In the genomic region with DNA sequence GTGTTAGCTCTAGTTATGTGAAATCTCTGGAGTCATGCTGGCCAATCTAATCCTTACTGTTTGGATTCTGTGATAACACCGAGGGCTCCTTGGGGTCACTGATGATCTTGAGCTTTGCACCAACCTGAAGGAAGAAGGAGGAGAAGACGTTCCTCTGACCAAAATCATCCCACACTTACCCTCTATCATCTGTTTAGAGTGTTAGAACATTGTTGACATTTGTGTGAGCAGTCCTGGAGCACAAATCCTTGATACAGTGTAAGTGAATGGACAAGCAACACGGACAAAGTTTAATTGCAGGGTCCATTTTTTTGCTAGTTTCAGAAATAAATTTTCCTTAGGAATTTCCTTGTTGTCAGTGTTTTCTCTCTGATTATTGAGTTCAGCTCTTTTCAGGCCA, we compare ENCODE assay signal across 19 cellular contexts.
DNase-seq lines count a peak whose midpoint lies in the region; ATAC-seq and TF ChIP-seq lines count a peak whose summit lies in the region.
"Had no signal": no experiment of that assay in that cellular context is flagged by ENCODE, and none has a peak within 500 bp of the region (broad histone marks: within the 10 kb centered on the region; RNA-seq: fewer than 3 reads in every experiment).

No MANE protein-coding gene starts in this region.

- H3K9ac ChIP-seq in mammary epithelial cell (ENCODE audit: insufficient read depth, low read length) = no peak overlapping the region
- peak overlapping the region; percentile 1 for H3K9ac ChIP-seq in skeletal muscle satellite cell (ENCODE audit: low read depth, low read length)
- H3K9ac ChIP-seq: neural progenitor cell had no signal

- H3K4me1 ChIP-seq in RWPE2 (ENCODE audit: insufficient read depth, poor library complexity, severe bottlenecking) = peaks cover 54% of the 10 kb centered on the region
- peaks cover 41% of the 10 kb centered on the region for H3K4me1 ChIP-seq in mammary epithelial cell (ENCODE audit: insufficient read depth, low read length)
- H3K4me1 ChIP-seq in hepatocyte (ENCODE audit: insufficient read depth) = peaks cover 5% of the 10 kb centered on the region
- peaks cover 51% of the 10 kb centered on the region for H3K4me1 ChIP-seq in skeletal muscle satellite cell (ENCODE audit: control insufficient read depth, insufficient read depth, low read length)
- H3K4me1 ChIP-seq: lower lobe of right lung, neural progenitor cell had no signal

- no peak for DNase-seq in RWPE2 (ENCODE audit: low spot score)
- no peak for DNase-seq in mammary epithelial cell
- DNase-seq in hepatocyte (ENCODE audit: low spot score) = no peak
- no peak for DNase-seq in activated CD4-positive, CD25-positive, alpha-beta regulatory T cell treated with anti-CD3 and anti-CD28 coated beads, Interleukin-2, amount 50 U/mL, for 72 hours
- DNase-seq in DMS114 treated with DMSO at 0.1 percent for 48 hours (lab: John Stamatoyannopoulos, UW; ENCODE audit: unreplicated experiment) = no peak
- DNase-seq in activated CD4-positive, alpha-beta T cell treated with anti-CD3 and anti-CD28 coated beads, Interleukin-2, amount 50 U/mL, for 1 hour = no peak
- no peak for DNase-seq in RWPE1 (ENCODE audit: low spot score)
- DNase-seq: activated gamma-delta T cell; DMS 273 treated with DMSO at 0.1 percent for 48 hours; effector CD8-positive, alpha-beta T cell; foreskin keratinocyte; Karpas-422; lower lobe of right lung; NCI-H1436; right lobe of liver; stimulated activated CD4-positive, alpha-beta T cell treated with anti-CD3 and anti-CD28 coated beads, Interleukin-2, amount 100 ng/mL, for 48 hours had no signal

- H3K36me3 ChIP-seq in RWPE2 (ENCODE audit: low read depth) (no peaks in the 10 kb centered on the region), mammary epithelial cell (ENCODE audit: insufficient read depth, low read length) (no peaks in the 10 kb centered on the region), hepatocyte (replicated peaks; ENCODE audit: insufficient read depth, low read depth) (no peaks in the 10 kb centered on the region), skeletal muscle satellite cell (ENCODE audit: insufficient read depth, low read length) (no peaks in the 10 kb centered on the region)
- H3K36me3 ChIP-seq: lower lobe of right lung, neural progenitor cell, right lobe of liver had no signal

- peak overlapping the region; percentile 3 for H3K4me2 ChIP-seq in mammary epithelial cell (ENCODE audit: insufficient read depth, low read depth, low read length)
- H3K4me2 ChIP-seq in hepatocyte = no peak overlapping the region
- no peak overlapping the region for H3K4me2 ChIP-seq in skeletal muscle satellite cell (ENCODE audit: low read length)
- H3K4me2 ChIP-seq: GM23338, neural progenitor cell had no signal

- CTCF ChIA-PET in mammary epithelial cell (lab: Charles Lee; ENCODE audit: low non-redundant PET) = no interaction called here
- CTCF ChIA-PET in RWPE1 (lab: Yijun Ruan, JAX) = interaction anchor here (0.6 to 1.0 kb wide), 3 partner anchors 16 to 327 kb away, joined by 3 to 5 read pairs (median 4); no protein-coding TSS in a partner anchor

- no peak for ATAC-seq in RWPE2 (ENCODE audit: low read depth)
- ATAC-seq: foreskin keratinocyte, GM23338, lower lobe of right lung, right lobe of liver had no signal

- H3K4me3 ChIP-seq in RWPE2 (ENCODE audit: severe bottlenecking) (no peak overlapping the region), mammary epithelial cell (replicated peaks in 1 of 3; ENCODE audit: insufficient read depth in 1 of 3, low read depth in 2 of 3, low read length in 3 of 3) (no peak overlapping the region), hepatocyte (no peak overlapping the region), skeletal muscle satellite cell (ENCODE audit: low read length) (no peak overlapping the region)
- H3K4me3 ChIP-seq: GM23338, lower lobe of right lung, neural progenitor cell had no signal

- intact Hi-C loops in mammary epithelial cell (cut with micrococcal nuclease) = loop anchor here (5.0 kb wide), 3 partner anchors 309 to 579 kb away; a partner anchor contains a TSS

- BruUV-seq in mammary epithelial cell (replicated peaks; lab: Mats Ljungman, UMichigan) = no TSS peak

- dilution Hi-C loops in mammary epithelial cell (cut with HindIII; ENCODE audit: low sequenced_read_pairs) = no loop called here

- 90% methylated on average over 3 of the region's 3 CpGs for WGBS in mammary epithelial cell (ENCODE audit: low coverage, missing lambda C conversion rate)
- WGBS in hepatocyte (ENCODE audit: low lambda C conversion rate, missing lambda C conversion rate) = 43% methylated on average over 3 of the region's 3 CpGs

- H2AFZ ChIP-seq in mammary epithelial cell (ENCODE audit: low read depth, low read length) = peak overlapping the region; percentile 51
- H2AFZ ChIP-seq in hepatocyte = no peak overlapping the region
- H2AFZ ChIP-seq: GM23338, neural progenitor cell had no signal

- H3K27ac ChIP-seq in RWPE2 (ENCODE audit: poor library complexity, severe bottlenecking) (peak overlapping the region; percentile 91), mammary epithelial cell (ENCODE audit: insufficient read depth, low read depth, low read length) (peak overlapping the region; percentile 29), hepatocyte (peak overlapping the region; percentile 48), RWPE1 (no peak overlapping the region)
- H3K27ac ChIP-seq: foreskin keratinocyte, lower lobe of right lung, neural progenitor cell, right lobe of liver had no signal

- H3K27me3 ChIP-seq in RWPE2 (ENCODE audit: insufficient read depth, poor library complexity, severe bottlenecking) (no peaks in the 10 kb centered on the region), mammary epithelial cell (ENCODE audit: insufficient read depth, low read length) (no peaks in the 10 kb centered on the region), hepatocyte (no peaks in the 10 kb centered on the region), skeletal muscle satellite cell (ENCODE audit: control insufficient read depth, insufficient read depth, low read length) (no peaks in the 10 kb centered on the region)
- H3K27me3 ChIP-seq: foreskin keratinocyte, neural progenitor cell, right lobe of liver had no signal

- H3K9me3 ChIP-seq in RWPE2 (ENCODE audit: severe bottlenecking) = no peaks in the 10 kb centered on the region
- no peaks in the 10 kb centered on the region for H3K9me3 ChIP-seq in mammary epithelial cell (replicated peaks; ENCODE audit: insufficient read depth, low read length)
- H3K9me3 ChIP-seq in hepatocyte (ENCODE audit: low read depth) = no peaks in the 10 kb centered on the region
- no peaks in the 10 kb centered on the region for H3K9me3 ChIP-seq in skeletal muscle satellite cell (replicated peaks; ENCODE audit: low read length)
- H3K9me3 ChIP-seq: lower lobe of right lung, right lobe of liver had no signal

- H4K20me1 ChIP-seq in mammary epithelial cell (ENCODE audit: insufficient read depth, low read length) = no peaks in the 10 kb centered on the region
- H4K20me1 ChIP-seq in hepatocyte (ENCODE audit: insufficient read depth, poor library complexity, severe bottlenecking) = no peaks in the 10 kb centered on the region

- H3K9me2 ChIP-seq in hepatocyte (replicated peaks; ENCODE audit: insufficient read depth) = no peaks in the 10 kb centered on the region

- in situ Hi-C loops in mammary epithelial cell (cut with MboI; ENCODE audit: low sequenced_read_pairs in 2 of 2) = loop anchor here (5.0 kb wide), 2 partner anchors 39 to 254 kb away; no protein-coding TSS in a partner anchor

- TF ChIP-seq CTCF in RWPE2 (IDR thresholded peaks at IDR 0.05; ENCODE audit: poor library complexity, severe bottlenecking) (no peak), mammary epithelial cell (conservative IDR thresholded peaks at IDR 0.05 in 1 of 2, IDR thresholded peaks at IDR 0.05 in 1 of 2; ENCODE audit: extremely low read depth in 1 of 2, insufficient read depth in 1 of 2, low read depth in 1 of 2, low read length in 2 of 2) (no peak), hepatocyte (IDR thresholded peaks at IDR 0.05; ENCODE audit: poor library complexity) (no peak), RWPE1 (conservative IDR thresholded peaks at IDR 0.05; ENCODE audit: low read depth) (no peak)

- POLR2A ChIA-PET in RWPE1 (lab: Yijun Ruan, JAX; ENCODE audit: low non-redundant PET) = no interaction called here

- H3K79me2 ChIP-seq in mammary epithelial cell (ENCODE audit: insufficient read depth, low read length) (no peaks in the 10 kb centered on the region), hepatocyte (no peaks in the 10 kb centered on the region)
